In the genomic region with DNA sequence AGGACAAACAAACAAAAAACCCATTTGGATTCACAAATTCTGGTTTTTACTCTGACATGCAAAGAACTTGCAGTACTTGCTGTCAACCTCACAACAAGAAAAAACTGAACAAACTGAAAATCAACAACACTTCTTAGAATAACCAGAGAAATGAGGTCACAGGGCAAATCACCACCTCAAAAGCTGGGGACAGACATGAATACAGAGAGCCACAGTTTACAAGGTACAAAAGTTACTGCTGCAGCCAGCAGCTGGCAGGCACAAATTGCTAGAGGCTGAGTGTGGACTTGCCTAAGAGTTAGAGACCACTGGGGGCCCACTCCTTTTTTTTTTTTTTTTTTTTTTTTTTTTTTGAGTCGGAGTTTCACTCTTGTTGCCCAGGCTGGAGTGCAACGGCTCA, we compare ENCODE assay signal across 1 cellular context.
TF ChIP-seq lines count a peak whose summit lies in the region.

No MANE protein-coding gene starts in this region.

TF ChIP-seq in HepG2, 621 proteins besides CTCF, POLR2A, EP300 and RAD21 (continues in another document):
- TF ChIP-seq ETV6 (CRISPR knock-in tag; conservative IDR thresholded peaks at IDR 0.05) (no peak), ZMYM4 (CRISPR knock-in tag; IDR thresholded peaks at IDR 0.05) (0 out of 2 replicates have a peak, but pooled peaks have one; percentile 7), NR2F6 (IDR thresholded peaks at IDR 0.05) (no peak), NR2F6 (CRISPR knock-in tag; IDR thresholded peaks at IDR 0.05) (0 out of 2 replicates have a peak, but pooled peaks have one; percentile 18), ZFP82 (CRISPR knock-in tag; IDR thresholded peaks at IDR 0.05; ENCODE audit: borderline replicate concordance) (no peak), ZNF607 (CRISPR knock-in tag; IDR thresholded peaks at IDR 0.05; ENCODE audit: borderline replicate concordance) (no peak), SP1 (IDR thresholded peaks at IDR 0.05) (no peak), SP1 (CRISPR knock-in tag; IDR thresholded peaks at IDR 0.05) (no peak), RXRB (CRISPR knock-in tag; IDR thresholded peaks at IDR 0.05; ENCODE audit: borderline replicate concordance) (peak; percentile 61; the same call in 1 of the 2 replicates), ZNF205 (CRISPR knock-in tag; IDR thresholded peaks at IDR 0.05) (no peak), ZBTB1 (CRISPR knock-in tag; IDR thresholded peaks at IDR 0.05; ENCODE audit: borderline replicate concordance) (no peak), NAIF1 (CRISPR knock-in tag; IDR thresholded peaks at IDR 0.05; ENCODE audit: borderline replicate concordance) (no peak), KDM3A (CRISPR knock-in tag; IDR thresholded peaks at IDR 0.05; ENCODE audit: low read depth) (no peak), JUND (CRISPR knock-in tag; IDR thresholded peaks at IDR 0.05) (no peak), ATF1 (CRISPR knock-in tag; IDR thresholded peaks at IDR 0.05) (no peak), CENPT (CRISPR knock-in tag; IDR thresholded peaks at IDR 0.05; ENCODE audit: low read depth) (no peak), SETDB1 (CRISPR knock-in tag; IDR thresholded peaks at IDR 0.05; ENCODE audit: borderline replicate concordance) (no peak), ZBTB42 (CRISPR knock-in tag; IDR thresholded peaks at IDR 0.05) (no peak), FOXP1 (IDR thresholded peaks at IDR 0.05) (no peak), FOXP1 (CRISPR knock-in tag; IDR thresholded peaks at IDR 0.05) (no peak), ZNF292 (CRISPR knock-in tag; IDR thresholded peaks at IDR 0.05; ENCODE audit: borderline replicate concordance, low read depth) (peak; percentile 38; the same call in 1 of the 2 replicates), RAD51 (IDR thresholded peaks at IDR 0.05; ENCODE audit: borderline replicate concordance) (no peak), PPARG (CRISPR knock-in tag; conservative IDR thresholded peaks at IDR 0.05) (peak; percentile 82), ZBTB3 (CRISPR knock-in tag; IDR thresholded peaks at IDR 0.05; ENCODE audit: borderline replicate concordance, low read depth) (no peak), CSRNP2 (CRISPR knock-in tag; conservative IDR thresholded peaks at IDR 0.05; ENCODE audit: low read depth) (no peak), ZBTB21 (CRISPR knock-in tag; IDR thresholded peaks at IDR 0.05) (peak; percentile 47; the same call in 1 of the 2 replicates), CREB1 (IDR thresholded peaks at IDR 0.05) (no peak), CREB1 (CRISPR knock-in tag; IDR thresholded peaks at IDR 0.05) (0 out of 2 replicates have a peak, but pooled peaks have one; percentile 20), ZBTB4 (CRISPR knock-in tag; IDR thresholded peaks at IDR 0.05; ENCODE audit: borderline replicate concordance) (no peak), FOXA3 (CRISPR knock-in tag; IDR thresholded peaks at IDR 0.05) (peak; percentile 23; the same call in 1 of the 2 replicates), ZNF782 (CRISPR knock-in tag; IDR thresholded peaks at IDR 0.05; ENCODE audit: borderline replicate concordance) (no peak), KDM2A (CRISPR knock-in tag; IDR thresholded peaks at IDR 0.05; ENCODE audit: borderline replicate concordance, low read depth) (no peak)
- TF ChIP-seq, protein P1, sequence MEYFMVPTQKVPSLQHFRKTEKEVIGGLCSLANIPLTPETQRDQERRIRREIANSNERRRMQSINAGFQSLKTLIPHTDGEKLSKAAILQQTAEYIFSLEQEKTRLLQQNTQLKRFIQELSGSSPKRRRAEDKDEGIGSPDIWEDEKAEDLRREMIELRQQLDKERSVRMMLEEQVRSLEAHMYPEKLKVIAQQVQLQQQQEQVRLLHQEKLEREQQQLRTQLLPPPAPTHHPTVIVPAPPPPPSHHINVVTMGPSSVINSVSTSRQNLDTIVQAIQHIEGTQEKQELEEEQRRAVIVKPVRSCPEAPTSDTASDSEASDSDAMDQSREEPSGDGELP (IDR thresholded peaks at IDR 0.05; ENCODE audit: borderline replicate concordance, low read depth) = peak; percentile 51; the same call in 1 of the 2 replicates
- TF ChIP-seq, protein P2, sequence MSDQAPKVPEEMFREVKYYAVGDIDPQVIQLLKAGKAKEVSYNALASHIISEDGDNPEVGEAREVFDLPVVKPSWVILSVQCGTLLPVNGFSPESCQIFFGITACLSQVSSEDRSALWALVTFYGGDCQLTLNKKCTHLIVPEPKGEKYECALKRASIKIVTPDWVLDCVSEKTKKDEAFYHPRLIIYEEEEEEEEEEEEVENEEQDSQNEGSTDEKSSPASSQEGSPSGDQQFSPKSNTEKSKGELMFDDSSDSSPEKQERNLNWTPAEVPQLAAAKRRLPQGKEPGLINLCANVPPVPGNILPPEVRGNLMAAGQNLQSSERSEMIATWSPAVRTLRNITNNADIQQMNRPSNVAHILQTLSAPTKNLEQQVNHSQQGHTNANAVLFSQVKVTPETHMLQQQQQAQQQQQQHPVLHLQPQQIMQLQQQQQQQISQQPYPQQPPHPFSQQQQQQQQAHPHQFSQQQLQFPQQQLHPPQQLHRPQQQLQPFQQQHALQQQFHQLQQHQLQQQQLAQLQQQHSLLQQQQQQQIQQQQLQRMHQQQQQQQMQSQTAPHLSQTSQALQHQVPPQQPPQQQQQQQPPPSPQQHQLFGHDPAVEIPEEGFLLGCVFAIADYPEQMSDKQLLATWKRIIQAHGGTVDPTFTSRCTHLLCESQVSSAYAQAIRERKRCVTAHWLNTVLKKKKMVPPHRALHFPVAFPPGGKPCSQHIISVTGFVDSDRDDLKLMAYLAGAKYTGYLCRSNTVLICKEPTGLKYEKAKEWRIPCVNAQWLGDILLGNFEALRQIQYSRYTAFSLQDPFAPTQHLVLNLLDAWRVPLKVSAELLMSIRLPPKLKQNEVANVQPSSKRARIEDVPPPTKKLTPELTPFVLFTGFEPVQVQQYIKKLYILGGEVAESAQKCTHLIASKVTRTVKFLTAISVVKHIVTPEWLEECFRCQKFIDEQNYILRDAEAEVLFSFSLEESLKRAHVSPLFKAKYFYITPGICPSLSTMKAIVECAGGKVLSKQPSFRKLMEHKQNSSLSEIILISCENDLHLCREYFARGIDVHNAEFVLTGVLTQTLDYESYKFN (CRISPR knock-in tag; conservative IDR thresholded peaks at IDR 0.05) = peak; percentile 39; the same call in 1 of the 2 replicates
- TF ChIP-seq, protein P3, sequence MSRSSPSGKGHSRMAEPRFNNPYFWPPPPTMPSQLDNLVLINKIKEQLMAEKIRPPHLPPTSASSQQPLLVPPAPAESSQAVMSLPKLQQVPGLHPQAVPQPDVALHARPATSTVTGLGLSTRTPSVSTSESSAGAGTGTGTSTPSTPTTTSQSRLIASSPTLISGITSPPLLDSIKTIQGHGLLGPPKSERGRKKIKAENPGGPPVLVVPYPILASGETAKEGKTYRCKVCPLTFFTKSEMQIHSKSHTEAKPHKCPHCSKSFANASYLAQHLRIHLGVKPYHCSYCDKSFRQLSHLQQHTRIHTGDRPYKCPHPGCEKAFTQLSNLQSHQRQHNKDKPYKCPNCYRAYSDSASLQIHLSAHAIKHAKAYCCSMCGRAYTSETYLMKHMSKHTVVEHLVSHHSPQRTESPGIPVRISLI (CRISPR knock-in tag; IDR thresholded peaks at IDR 0.05; ENCODE audit: borderline replicate concordance) = peak; percentile 47; the same call in 1 of the 2 replicates
- TF ChIP-seq, protein P4, sequence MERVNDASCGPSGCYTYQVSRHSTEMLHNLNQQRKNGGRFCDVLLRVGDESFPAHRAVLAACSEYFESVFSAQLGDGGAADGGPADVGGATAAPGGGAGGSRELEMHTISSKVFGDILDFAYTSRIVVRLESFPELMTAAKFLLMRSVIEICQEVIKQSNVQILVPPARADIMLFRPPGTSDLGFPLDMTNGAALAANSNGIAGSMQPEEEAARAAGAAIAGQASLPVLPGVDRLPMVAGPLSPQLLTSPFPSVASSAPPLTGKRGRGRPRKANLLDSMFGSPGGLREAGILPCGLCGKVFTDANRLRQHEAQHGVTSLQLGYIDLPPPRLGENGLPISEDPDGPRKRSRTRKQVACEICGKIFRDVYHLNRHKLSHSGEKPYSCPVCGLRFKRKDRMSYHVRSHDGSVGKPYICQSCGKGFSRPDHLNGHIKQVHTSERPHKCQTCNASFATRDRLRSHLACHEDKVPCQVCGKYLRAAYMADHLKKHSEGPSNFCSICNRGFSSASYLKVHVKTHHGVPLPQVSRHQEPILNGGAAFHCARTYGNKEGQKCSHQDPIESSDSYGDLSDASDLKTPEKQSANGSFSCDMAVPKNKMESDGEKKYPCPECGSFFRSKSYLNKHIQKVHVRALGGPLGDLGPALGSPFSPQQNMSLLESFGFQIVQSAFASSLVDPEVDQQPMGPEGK (CRISPR knock-in tag; IDR thresholded peaks at IDR 0.05) = peak; percentile 11; the same call in 1 of the 2 replicates
- TF ChIP-seq, protein P5, sequence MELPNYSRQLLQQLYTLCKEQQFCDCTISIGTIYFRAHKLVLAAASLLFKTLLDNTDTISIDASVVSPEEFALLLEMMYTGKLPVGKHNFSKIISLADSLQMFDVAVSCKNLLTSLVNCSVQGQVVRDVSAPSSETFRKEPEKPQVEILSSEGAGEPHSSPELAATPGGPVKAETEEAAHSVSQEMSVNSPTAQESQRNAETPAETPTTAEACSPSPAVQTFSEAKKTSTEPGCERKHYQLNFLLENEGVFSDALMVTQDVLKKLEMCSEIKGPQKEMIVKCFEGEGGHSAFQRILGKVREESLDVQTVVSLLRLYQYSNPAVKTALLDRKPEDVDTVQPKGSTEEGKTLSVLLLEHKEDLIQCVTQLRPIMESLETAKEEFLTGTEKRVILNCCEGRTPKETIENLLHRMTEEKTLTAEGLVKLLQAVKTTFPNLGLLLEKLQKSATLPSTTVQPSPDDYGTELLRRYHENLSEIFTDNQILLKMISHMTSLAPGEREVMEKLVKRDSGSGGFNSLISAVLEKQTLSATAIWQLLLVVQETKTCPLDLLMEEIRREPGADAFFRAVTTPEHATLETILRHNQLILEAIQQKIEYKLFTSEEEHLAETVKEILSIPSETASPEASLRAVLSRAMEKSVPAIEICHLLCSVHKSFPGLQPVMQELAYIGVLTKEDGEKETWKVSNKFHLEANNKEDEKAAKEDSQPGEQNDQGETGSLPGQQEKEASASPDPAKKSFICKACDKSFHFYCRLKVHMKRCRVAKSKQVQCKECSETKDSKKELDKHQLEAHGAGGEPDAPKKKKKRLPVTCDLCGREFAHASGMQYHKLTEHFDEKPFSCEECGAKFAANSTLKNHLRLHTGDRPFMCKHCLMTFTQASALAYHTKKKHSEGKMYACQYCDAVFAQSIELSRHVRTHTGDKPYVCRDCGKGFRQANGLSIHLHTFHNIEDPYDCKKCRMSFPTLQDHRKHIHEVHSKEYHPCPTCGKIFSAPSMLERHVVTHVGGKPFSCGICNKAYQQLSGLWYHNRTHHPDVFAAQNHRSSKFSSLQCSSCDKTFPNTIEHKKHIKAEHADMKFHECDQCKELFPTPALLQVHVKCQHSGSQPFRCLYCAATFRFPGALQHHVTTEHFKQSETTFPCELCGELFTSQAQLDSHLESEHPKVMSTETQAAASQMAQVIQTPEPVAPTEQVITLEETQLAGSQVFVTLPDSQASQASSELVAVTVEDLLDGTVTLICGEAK (IDR thresholded peaks at IDR 0.05) = no peak
- TF ChIP-seq, protein P5 (CRISPR knock-in tag; IDR thresholded peaks at IDR 0.05) = no peak
